Comparison of ENCODE assay signal across 1 cellular context in the genomic region with DNA sequence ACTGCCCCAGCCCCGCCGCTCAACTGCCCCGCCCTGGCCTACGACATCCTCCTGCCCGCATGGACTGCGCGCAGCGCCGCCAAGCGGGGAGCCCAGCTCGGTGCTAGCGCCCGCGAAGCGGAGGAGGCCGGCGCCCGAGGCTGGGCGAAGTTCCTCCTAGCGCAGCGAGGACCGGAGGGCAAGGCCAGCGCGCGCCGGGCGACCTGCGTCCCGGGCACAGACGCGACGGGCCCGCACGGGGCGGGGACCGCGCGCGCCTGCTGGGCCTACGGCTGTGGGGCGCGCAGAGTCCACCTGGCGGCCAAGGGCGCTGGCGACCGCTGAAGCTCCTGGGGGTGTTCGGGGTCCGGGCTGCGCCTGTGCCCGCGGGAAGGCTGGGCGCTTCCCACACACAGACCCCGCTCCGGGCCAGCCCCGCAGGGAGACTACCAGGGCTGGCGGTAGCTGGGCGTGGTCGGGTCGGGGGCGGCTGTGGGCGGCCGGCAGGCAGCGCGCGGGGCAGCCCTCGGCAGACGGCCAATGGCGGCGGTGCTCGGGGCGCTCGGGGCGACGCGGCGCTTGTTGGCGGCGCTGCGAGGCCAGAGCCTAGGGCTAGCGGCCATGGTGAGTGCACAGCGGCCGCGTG.
TF ChIP-seq lines count a peak whose summit lies in the region.

A gene (plus strand): TSS at position 511 of the 625 bp plus-strand sequence. CDS start 9 bp downstream, at position 520.

TF ChIP-seq in HepG2, 621 proteins besides CTCF, POLR2A, EP300 and RAD21 (continued from another document and continues in another):
- TF ChIP-seq, protein P1, sequence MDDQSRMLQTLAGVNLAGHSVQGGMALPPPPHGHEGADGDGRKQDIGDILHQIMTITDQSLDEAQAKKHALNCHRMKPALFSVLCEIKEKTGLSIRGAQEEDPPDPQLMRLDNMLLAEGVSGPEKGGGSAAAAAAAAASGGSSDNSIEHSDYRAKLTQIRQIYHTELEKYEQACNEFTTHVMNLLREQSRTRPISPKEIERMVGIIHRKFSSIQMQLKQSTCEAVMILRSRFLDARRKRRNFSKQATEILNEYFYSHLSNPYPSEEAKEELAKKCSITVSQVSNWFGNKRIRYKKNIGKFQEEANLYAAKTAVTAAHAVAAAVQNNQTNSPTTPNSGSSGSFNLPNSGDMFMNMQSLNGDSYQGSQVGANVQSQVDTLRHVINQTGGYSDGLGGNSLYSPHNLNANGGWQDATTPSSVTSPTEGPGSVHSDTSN (CRISPR knock-in tag; IDR thresholded peaks at IDR 0.05; ENCODE audit: borderline replicate concordance) = no peak
- TF ChIP-seq ARNT (IDR thresholded peaks at IDR 0.05) (no peak), SIN3A (IDR thresholded peaks at IDR 0.05; ENCODE audit: borderline replicate concordance, low read depth, low read length) (0 out of 2 replicates have a peak, but pooled peaks have one; percentile 25), ZC3H4 (CRISPR knock-in tag; IDR thresholded peaks at IDR 0.05; ENCODE audit: borderline replicate concordance) (no peak), CREB1 (IDR thresholded peaks at IDR 0.05) (no peak), CREB1 (CRISPR knock-in tag; IDR thresholded peaks at IDR 0.05) (no peak), ZFP62 (CRISPR knock-in tag; IDR thresholded peaks at IDR 0.05) (no peak), TBL1XR1 (IDR thresholded peaks at IDR 0.05; ENCODE audit: borderline replicate concordance, low read length, partially characterized antibody) (no peak), MAFG (CRISPR knock-in tag; IDR thresholded peaks at IDR 0.05) (no peak), HOXD1 (CRISPR knock-in tag; IDR thresholded peaks at IDR 0.05) (0 out of 2 replicates have a peak, but pooled peaks have one; percentile 50), ADNP (CRISPR knock-in tag; IDR thresholded peaks at IDR 0.05) (0 out of 2 replicates have a peak, but pooled peaks have one; percentile 45), XBP1 (CRISPR knock-in tag; IDR thresholded peaks at IDR 0.05) (no peak), ZNF781 (CRISPR knock-in tag; IDR thresholded peaks at IDR 0.05; ENCODE audit: borderline replicate concordance, not compliant biosample characterization) (no peak), ZNF431 (CRISPR knock-in tag; IDR thresholded peaks at IDR 0.05; ENCODE audit: borderline replicate concordance, low read depth) (no peak), ZNF468 (CRISPR knock-in tag; IDR thresholded peaks at IDR 0.05) (0 out of 2 replicates have a peak, but pooled peaks have one; percentile 25), ZNF567 (CRISPR knock-in tag; IDR thresholded peaks at IDR 0.05; ENCODE audit: borderline replicate concordance) (peak; percentile 36; the same call in 1 of the 2 replicates), HDAC6 (IDR thresholded peaks at IDR 0.05; ENCODE audit: low read depth, low read length) (no peak), ZNF180 (CRISPR knock-in tag; IDR thresholded peaks at IDR 0.05; ENCODE audit: borderline replicate concordance, low read depth) (no peak), CHCHD3 (CRISPR knock-in tag; IDR thresholded peaks at IDR 0.05) (no peak), SRSF1 (optimal IDR thresholded peaks at IDR 0.05; ENCODE audit: low read depth, low read length) (peak; percentile 34), ZNF543 (CRISPR knock-in tag; IDR thresholded peaks at IDR 0.05) (peak; percentile 81; the same call in 1 of the 2 replicates), ATRX (CRISPR knock-in tag; IDR thresholded peaks at IDR 0.05; ENCODE audit: borderline replicate concordance) (no peak), HNRNPH1 (optimal IDR thresholded peaks at IDR 0.05; ENCODE audit: low read depth, low read length) (no peak), PHF5A (CRISPR knock-in tag; IDR thresholded peaks at IDR 0.05; ENCODE audit: low read depth, unreplicated experiment) (peak; percentile 89), KLF6 (CRISPR knock-in tag; IDR thresholded peaks at IDR 0.05) (peak; percentile 76), KLF15 (CRISPR knock-in tag; IDR thresholded peaks at IDR 0.05; ENCODE audit: borderline replicate concordance) (no peak; the same call in 1 of the 2 replicates), JUND (CRISPR knock-in tag; IDR thresholded peaks at IDR 0.05) (no peak), CENPT (CRISPR knock-in tag; IDR thresholded peaks at IDR 0.05; ENCODE audit: low read depth) (no peak), SIN3B (IDR thresholded peaks at IDR 0.05; ENCODE audit: low read length) (0 out of 2 replicates have a peak, but pooled peaks have one; percentile 17), ZNF790 (CRISPR knock-in tag; IDR thresholded peaks at IDR 0.05; ENCODE audit: borderline replicate concordance) (0 out of 2 replicates have a peak, but pooled peaks have one; percentile 73), ZBTB7B (CRISPR knock-in tag; IDR thresholded peaks at IDR 0.05) (peak; percentile 76), ZNF547 (CRISPR knock-in tag; IDR thresholded peaks at IDR 0.05) (peak; percentile 65), ZBTB3 (CRISPR knock-in tag; IDR thresholded peaks at IDR 0.05; ENCODE audit: borderline replicate concordance, low read depth) (no peak), GATAD2A (CRISPR knock-in tag; IDR thresholded peaks at IDR 0.05) (peak; percentile 49; the same call in 1 of the 2 replicates), ZMYM4 (CRISPR knock-in tag; IDR thresholded peaks at IDR 0.05) (peak; percentile 92), MIER3 (CRISPR knock-in tag; IDR thresholded peaks at IDR 0.05; ENCODE audit: borderline replicate concordance) (0 out of 2 replicates have a peak, but pooled peaks have one; percentile 55), ISL2 (CRISPR knock-in tag; IDR thresholded peaks at IDR 0.05) (peak; percentile 63; the same call in 1 of the 2 replicates), FLYWCH1 (CRISPR knock-in tag; IDR thresholded peaks at IDR 0.05) (no peak), MYNN (CRISPR knock-in tag; IDR thresholded peaks at IDR 0.05; ENCODE audit: low read depth) (no peak), HNF4G (IDR thresholded peaks at IDR 0.05; ENCODE audit: borderline replicate concordance, low read depth, low read length) (peak; percentile 22; the same call in 1 of the 2 replicates), HNF4G (CRISPR knock-in tag; IDR thresholded peaks at IDR 0.05; ENCODE audit: borderline replicate concordance, low read depth) (peak; percentile 58; the same call in 1 of the 2 replicates), ZNF350 (CRISPR knock-in tag; IDR thresholded peaks at IDR 0.05; ENCODE audit: borderline replicate concordance, low read depth) (peak; percentile 52; the same call in 1 of the 2 replicates), ARHGAP35 (CRISPR knock-in tag; IDR thresholded peaks at IDR 0.05; ENCODE audit: borderline replicate concordance) (0 out of 2 replicates have a peak, but pooled peaks have one; percentile 40), ZNF230 (CRISPR knock-in tag; IDR thresholded peaks at IDR 0.05) (peak; percentile 82; the same call in 1 of the 2 replicates), NFRKB (IDR thresholded peaks at IDR 0.05) (no peak), PHB2 (IDR thresholded peaks at IDR 0.05; ENCODE audit: partially characterized antibody) (no peak), ZNF367 (CRISPR knock-in tag; IDR thresholded peaks at IDR 0.05; ENCODE audit: borderline replicate concordance) (no peak; the same call in 1 of the 2 replicates), XRCC5 (optimal IDR thresholded peaks at IDR 0.05; ENCODE audit: low read length) (peak; percentile 94)
- TF ChIP-seq, protein P2, sequence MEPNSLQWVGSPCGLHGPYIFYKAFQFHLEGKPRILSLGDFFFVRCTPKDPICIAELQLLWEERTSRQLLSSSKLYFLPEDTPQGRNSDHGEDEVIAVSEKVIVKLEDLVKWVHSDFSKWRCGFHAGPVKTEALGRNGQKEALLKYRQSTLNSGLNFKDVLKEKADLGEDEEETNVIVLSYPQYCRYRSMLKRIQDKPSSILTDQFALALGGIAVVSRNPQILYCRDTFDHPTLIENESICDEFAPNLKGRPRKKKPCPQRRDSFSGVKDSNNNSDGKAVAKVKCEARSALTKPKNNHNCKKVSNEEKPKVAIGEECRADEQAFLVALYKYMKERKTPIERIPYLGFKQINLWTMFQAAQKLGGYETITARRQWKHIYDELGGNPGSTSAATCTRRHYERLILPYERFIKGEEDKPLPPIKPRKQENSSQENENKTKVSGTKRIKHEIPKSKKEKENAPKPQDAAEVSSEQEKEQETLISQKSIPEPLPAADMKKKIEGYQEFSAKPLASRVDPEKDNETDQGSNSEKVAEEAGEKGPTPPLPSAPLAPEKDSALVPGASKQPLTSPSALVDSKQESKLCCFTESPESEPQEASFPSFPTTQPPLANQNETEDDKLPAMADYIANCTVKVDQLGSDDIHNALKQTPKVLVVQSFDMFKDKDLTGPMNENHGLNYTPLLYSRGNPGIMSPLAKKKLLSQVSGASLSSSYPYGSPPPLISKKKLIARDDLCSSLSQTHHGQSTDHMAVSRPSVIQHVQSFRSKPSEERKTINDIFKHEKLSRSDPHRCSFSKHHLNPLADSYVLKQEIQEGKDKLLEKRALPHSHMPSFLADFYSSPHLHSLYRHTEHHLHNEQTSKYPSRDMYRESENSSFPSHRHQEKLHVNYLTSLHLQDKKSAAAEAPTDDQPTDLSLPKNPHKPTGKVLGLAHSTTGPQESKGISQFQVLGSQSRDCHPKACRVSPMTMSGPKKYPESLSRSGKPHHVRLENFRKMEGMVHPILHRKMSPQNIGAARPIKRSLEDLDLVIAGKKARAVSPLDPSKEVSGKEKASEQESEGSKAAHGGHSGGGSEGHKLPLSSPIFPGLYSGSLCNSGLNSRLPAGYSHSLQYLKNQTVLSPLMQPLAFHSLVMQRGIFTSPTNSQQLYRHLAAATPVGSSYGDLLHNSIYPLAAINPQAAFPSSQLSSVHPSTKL (CRISPR knock-in tag; IDR thresholded peaks at IDR 0.05) = peak; percentile 41; the same call in 1 of the 2 replicates
- TF ChIP-seq, protein P3, sequence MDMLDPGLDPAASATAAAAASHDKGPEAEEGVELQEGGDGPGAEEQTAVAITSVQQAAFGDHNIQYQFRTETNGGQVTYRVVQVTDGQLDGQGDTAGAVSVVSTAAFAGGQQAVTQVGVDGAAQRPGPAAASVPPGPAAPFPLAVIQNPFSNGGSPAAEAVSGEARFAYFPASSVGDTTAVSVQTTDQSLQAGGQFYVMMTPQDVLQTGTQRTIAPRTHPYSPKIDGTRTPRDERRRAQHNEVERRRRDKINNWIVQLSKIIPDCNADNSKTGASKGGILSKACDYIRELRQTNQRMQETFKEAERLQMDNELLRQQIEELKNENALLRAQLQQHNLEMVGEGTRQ (IDR thresholded peaks at IDR 0.05; ENCODE audit: low read depth, low read length) = no peak
- TF ChIP-seq, protein P3 (CRISPR knock-in tag; IDR thresholded peaks at IDR 0.05; ENCODE audit: borderline replicate concordance) = no peak
- TF ChIP-seq, protein P4, sequence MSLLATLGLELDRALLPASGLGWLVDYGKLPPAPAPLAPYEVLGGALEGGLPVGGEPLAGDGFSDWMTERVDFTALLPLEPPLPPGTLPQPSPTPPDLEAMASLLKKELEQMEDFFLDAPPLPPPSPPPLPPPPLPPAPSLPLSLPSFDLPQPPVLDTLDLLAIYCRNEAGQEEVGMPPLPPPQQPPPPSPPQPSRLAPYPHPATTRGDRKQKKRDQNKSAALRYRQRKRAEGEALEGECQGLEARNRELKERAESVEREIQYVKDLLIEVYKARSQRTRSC (CRISPR knock-in tag; IDR thresholded peaks at IDR 0.05; ENCODE audit: low read depth) = 0 out of 2 replicates have a peak, but pooled peaks have one; percentile 55
- TF ChIP-seq, protein P5, sequence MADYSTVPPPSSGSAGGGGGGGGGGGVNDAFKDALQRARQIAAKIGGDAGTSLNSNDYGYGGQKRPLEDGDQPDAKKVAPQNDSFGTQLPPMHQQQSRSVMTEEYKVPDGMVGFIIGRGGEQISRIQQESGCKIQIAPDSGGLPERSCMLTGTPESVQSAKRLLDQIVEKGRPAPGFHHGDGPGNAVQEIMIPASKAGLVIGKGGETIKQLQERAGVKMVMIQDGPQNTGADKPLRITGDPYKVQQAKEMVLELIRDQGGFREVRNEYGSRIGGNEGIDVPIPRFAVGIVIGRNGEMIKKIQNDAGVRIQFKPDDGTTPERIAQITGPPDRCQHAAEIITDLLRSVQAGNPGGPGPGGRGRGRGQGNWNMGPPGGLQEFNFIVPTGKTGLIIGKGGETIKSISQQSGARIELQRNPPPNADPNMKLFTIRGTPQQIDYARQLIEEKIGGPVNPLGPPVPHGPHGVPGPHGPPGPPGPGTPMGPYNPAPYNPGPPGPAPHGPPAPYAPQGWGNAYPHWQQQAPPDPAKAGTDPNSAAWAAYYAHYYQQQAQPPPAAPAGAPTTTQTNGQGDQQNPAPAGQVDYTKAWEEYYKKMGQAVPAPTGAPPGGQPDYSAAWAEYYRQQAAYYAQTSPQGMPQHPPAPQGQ (CRISPR knock-in tag; IDR thresholded peaks at IDR 0.05; ENCODE audit: borderline replicate concordance) = peak; percentile 71; the same call in 1 of the 2 replicates
- TF ChIP-seq, protein P6, sequence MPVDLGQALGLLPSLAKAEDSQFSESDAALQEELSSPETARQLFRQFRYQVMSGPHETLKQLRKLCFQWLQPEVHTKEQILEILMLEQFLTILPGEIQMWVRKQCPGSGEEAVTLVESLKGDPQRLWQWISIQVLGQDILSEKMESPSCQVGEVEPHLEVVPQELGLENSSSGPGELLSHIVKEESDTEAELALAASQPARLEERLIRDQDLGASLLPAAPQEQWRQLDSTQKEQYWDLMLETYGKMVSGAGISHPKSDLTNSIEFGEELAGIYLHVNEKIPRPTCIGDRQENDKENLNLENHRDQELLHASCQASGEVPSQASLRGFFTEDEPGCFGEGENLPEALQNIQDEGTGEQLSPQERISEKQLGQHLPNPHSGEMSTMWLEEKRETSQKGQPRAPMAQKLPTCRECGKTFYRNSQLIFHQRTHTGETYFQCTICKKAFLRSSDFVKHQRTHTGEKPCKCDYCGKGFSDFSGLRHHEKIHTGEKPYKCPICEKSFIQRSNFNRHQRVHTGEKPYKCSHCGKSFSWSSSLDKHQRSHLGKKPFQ (CRISPR knock-in tag; IDR thresholded peaks at IDR 0.05; ENCODE audit: insufficient replicate concordance) = no peak
- TF ChIP-seq, protein P7, sequence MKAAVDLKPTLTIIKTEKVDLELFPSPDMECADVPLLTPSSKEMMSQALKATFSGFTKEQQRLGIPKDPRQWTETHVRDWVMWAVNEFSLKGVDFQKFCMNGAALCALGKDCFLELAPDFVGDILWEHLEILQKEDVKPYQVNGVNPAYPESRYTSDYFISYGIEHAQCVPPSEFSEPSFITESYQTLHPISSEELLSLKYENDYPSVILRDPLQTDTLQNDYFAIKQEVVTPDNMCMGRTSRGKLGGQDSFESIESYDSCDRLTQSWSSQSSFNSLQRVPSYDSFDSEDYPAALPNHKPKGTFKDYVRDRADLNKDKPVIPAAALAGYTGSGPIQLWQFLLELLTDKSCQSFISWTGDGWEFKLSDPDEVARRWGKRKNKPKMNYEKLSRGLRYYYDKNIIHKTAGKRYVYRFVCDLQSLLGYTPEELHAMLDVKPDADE (CRISPR knock-in tag; IDR thresholded peaks at IDR 0.05) = 0 out of 2 replicates have a peak, but pooled peaks have one; percentile 13
- TF ChIP-seq, protein P8, sequence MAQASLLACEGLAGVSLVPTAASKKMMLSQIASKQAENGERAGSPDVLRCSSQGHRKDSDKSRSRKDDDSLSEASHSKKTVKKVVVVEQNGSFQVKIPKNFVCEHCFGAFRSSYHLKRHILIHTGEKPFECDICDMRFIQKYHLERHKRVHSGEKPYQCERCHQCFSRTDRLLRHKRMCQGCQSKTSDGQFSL (CRISPR knock-in tag; IDR thresholded peaks at IDR 0.05) = 0 out of 2 replicates have a peak, but pooled peaks have one; percentile 14
